1 cellular context compared by ENCODE assay signal in the genomic region with DNA sequence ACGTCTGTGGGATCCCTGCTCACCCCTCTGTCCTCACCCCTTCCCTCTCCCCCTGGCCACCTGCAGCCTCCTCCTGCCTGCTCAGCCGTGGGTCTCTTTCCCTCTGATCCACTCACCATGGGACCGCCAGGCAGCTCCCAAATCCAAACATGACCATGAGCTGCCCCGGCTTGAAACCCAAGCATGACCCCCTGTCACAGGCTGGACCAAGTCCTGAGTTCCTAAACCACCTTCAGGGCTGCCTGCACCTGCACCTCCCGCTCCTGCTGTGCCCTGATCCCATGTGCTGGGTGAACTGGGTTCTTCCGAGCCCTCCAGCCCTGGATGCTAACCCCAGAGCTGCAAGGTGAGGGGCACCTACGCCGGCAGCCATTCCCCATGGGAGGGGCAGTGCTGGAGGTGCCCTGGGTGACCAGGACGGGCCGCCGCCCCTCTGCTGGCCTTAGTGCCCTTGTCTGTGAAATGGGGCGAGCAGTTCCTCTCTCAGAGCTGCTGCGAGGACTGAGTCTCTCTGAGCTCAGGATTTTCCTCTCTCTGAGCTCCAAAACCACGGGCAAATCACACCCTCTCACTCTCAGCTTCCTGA.
TF ChIP-seq lines count a peak whose summit lies in the region.

No MANE protein-coding gene starts in this region.

TF ChIP-seq in K562, 482 proteins besides CTCF, POLR2A, EP300 and RAD21 (continued from another document):
- TF ChIP-seq, protein P1, sequence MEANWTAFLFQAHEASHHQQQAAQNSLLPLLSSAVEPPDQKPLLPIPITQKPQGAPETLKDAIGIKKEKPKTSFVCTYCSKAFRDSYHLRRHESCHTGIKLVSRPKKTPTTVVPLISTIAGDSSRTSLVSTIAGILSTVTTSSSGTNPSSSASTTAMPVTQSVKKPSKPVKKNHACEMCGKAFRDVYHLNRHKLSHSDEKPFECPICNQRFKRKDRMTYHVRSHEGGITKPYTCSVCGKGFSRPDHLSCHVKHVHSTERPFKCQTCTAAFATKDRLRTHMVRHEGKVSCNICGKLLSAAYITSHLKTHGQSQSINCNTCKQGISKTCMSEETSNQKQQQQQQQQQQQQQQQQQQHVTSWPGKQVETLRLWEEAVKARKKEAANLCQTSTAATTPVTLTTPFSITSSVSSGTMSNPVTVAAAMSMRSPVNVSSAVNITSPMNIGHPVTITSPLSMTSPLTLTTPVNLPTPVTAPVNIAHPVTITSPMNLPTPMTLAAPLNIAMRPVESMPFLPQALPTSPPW (CRISPR knock-in tag; IDR thresholded peaks at IDR 0.05), result no peak
- TF ChIP-seq ZNF436 (CRISPR knock-in tag; IDR thresholded peaks at IDR 0.05) (no peak), PRMT5 (CRISPR knock-in tag; IDR thresholded peaks at IDR 0.05) (no peak), C11orf30 (IDR thresholded peaks at IDR 0.05; ENCODE audit: low read depth) (no peak), U2AF2 (optimal IDR thresholded peaks at IDR 0.05; ENCODE audit: low read depth, low read length) (no peak), ZNF445 (CRISPR knock-in tag; IDR thresholded peaks at IDR 0.05; ENCODE audit: low read depth) (no peak), EP400 (IDR thresholded peaks at IDR 0.05) (no peak)
- TF ChIP-seq, protein P2, sequence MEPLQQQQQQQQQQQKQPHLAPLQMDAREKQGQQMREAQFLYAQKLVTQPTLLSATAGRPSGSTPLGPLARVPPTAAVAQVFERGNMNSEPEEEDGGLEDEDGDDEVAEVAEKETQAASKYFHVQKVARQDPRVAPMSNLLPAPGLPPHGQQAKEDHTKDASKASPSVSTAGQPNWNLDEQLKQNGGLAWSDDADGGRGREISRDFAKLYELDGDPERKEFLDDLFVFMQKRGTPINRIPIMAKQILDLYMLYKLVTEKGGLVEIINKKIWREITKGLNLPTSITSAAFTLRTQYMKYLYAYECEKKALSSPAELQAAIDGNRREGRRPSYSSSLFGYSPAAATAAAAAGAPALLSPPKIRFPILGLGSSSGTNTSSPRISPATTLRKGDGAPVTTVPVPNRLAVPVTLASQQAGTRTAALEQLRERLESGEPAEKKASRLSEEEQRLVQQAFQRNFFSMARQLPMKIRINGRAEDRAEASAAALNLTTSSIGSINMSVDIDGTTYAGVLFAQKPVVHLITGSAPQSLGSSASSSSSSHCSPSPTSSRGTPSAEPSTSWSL (CRISPR knock-in tag; IDR thresholded peaks at IDR 0.05; ENCODE audit: borderline replicate concordance), result no peak
- TF ChIP-seq, protein P3, sequence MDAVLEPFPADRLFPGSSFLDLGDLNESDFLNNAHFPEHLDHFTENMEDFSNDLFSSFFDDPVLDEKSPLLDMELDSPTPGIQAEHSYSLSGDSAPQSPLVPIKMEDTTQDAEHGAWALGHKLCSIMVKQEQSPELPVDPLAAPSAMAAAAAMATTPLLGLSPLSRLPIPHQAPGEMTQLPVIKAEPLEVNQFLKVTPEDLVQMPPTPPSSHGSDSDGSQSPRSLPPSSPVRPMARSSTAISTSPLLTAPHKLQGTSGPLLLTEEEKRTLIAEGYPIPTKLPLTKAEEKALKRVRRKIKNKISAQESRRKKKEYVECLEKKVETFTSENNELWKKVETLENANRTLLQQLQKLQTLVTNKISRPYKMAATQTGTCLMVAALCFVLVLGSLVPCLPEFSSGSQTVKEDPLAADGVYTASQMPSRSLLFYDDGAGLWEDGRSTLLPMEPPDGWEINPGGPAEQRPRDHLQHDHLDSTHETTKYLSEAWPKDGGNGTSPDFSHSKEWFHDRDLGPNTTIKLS (IDR thresholded peaks at IDR 0.05; ENCODE audit: borderline replicate concordance, low read depth), result no peak
